Comparison of ENCODE assay signal across 1 cellular context in genomic region chr10:70561558-70561957, GRCh38.
TF ChIP-seq lines count a peak whose summit lies in the region.

No MANE protein-coding gene starts in this region.

TF ChIP-seq in HEK293, 187 proteins besides CTCF, POLR2A, EP300 and RAD21 (continued from another document):
- no peak for TF ChIP-seq ZNF350 (tag by site-specific recombination; IDR thresholded peaks at IDR 0.05)
- TF ChIP-seq EGR2 (tag by site-specific recombination; IDR thresholded peaks at IDR 0.05; ENCODE audit: low read depth) = no peak
